8 cellular contexts compared by ENCODE assay signal in genomic region chr16:67537270-67537635, GRCh38. TPM values are rescaled to one million over a fixed set of nuclear protein-coding genes. Genes with fewer than 3 reads are reported as not detected.
DNase-seq lines count a peak whose midpoint lies in the region; ATAC-seq and TF ChIP-seq lines count a peak whose summit lies in the region.

No MANE protein-coding gene starts in this region.

- H3K27ac Mint-ChIP-seq in activated naive CD8-positive, alpha-beta T cell treated with anti-CD3 and anti-CD28 coated beads for 36 hours = peak overlapping the region; percentile 66
- peak overlapping the region; percentile 77 for H3K27ac Mint-ChIP-seq in progenitor cell of endocrine pancreas

- intact Hi-C loops in PC-3 (cut with micrococcal nuclease) = no loop called here
- intact Hi-C loops in left ventricle myocardium inferior (cut with micrococcal nuclease) = no loop called here

- CTCF ChIA-PET in PC-3 (lab: Charles Lee) = no interaction called here

- no peaks in the 10 kb centered on the region for H3F3A ChIP-seq in PC-3 (ENCODE audit: low read length, unreplicated experiment)

- H3K36me3 Mint-ChIP-seq in activated naive CD8-positive, alpha-beta T cell treated with anti-CD3 and anti-CD28 coated beads for 36 hours = peaks cover 12% of the 10 kb centered on the region
- H3K36me3 Mint-ChIP-seq in progenitor cell of endocrine pancreas (ENCODE audit: insufficient read depth) = peaks cover 9% of the 10 kb centered on the region

- no peaks in the 10 kb centered on the region for H3K9me2 ChIP-seq in PC-3 (replicated peaks; ENCODE audit: low read length)

- DNase-seq in PC-3 = no peak
- peak; percentile 64 for DNase-seq in activated naive CD8-positive, alpha-beta T cell treated with anti-CD3 and anti-CD28 coated beads for 36 hours
- DNase-seq in left ventricle myocardium inferior = peak; percentile 79
- no peak for DNase-seq in progenitor cell of endocrine pancreas (ENCODE audit: low spot score, unreplicated experiment)
- no peak for DNase-seq in NCI-H2029 treated with DMSO at 0.1 percent for 48 hours (lab: John Stamatoyannopoulos, UW)
- no peak for DNase-seq in DMS79 (lab: John Stamatoyannopoulos, UW)
- DNase-seq in Ammon's horn (ENCODE audit: low spot score) = no peak

- no TSS peak for BruUV-seq in PC-3 (replicated peaks; lab: Mats Ljungman, UMichigan)

- H3K4me3 ChIP-seq in PC-3 (ENCODE audit: low read length) (peak overlapping the region; percentile 56; the same call in 1 of the 2 replicates), left ventricle myocardium inferior (peak overlapping the region; percentile 90)

- H3K36me3 ChIP-seq in PC-3 (ENCODE audit: low read depth, low read length) (peaks cover 11% of the 10 kb centered on the region; the same call in 1 of the 2 replicates), left ventricle myocardium inferior (peaks cover 35% of the 10 kb centered on the region)

- no peaks in the 10 kb centered on the region for H3K9me3 ChIP-seq in PC-3 (ENCODE audit: low read length)
- no peaks in the 10 kb centered on the region for H3K9me3 ChIP-seq in left ventricle myocardium inferior (replicated peaks)

- no peak overlapping the region for H3K27ac ChIP-seq in PC-3 (ENCODE audit: low read length)
- peak overlapping the region; percentile 99 for H3K27ac ChIP-seq in left ventricle myocardium inferior (replicated peaks)

- H3K27me3 ChIP-seq in PC-3 (ENCODE audit: low read length) (no peaks in the 10 kb centered on the region), left ventricle myocardium inferior (ENCODE audit: low read depth) (no peaks in the 10 kb centered on the region)

- 0 out of 2 replicates have a peak overlapping the region, but pooled peaks have one; percentile 22 for H3K9ac ChIP-seq in PC-3 (ENCODE audit: low read length)

- no peak for TF ChIP-seq CTCF in PC-3 (conservative IDR thresholded peaks at IDR 0.05; ENCODE audit: low read depth, low read length)
- no peak for TF ChIP-seq CTCF in left ventricle myocardium inferior (IDR thresholded peaks at IDR 0.05; ENCODE audit: borderline replicate concordance)
- TF ChIP-seq CTCF in progenitor cell of endocrine pancreas (IDR thresholded peaks at IDR 0.05; ENCODE audit: unreplicated experiment) = no peak

- ATAC-seq in GM19023 (IDR thresholded peaks at IDR 0.05; ENCODE audit: unreplicated experiment) (peak; percentile 34), PC-3 (peak; percentile 46)

- H3K9me3 Mint-ChIP-seq in activated naive CD8-positive, alpha-beta T cell treated with anti-CD3 and anti-CD28 coated beads for 36 hours = no peaks in the 10 kb centered on the region
- no peaks in the 10 kb centered on the region for H3K9me3 Mint-ChIP-seq in progenitor cell of endocrine pancreas (ENCODE audit: low read depth)

- H4K20me1 ChIP-seq in PC-3 (ENCODE audit: low read length) = no peaks in the 10 kb centered on the region

- H3K79me2 ChIP-seq in PC-3 (ENCODE audit: low read length) = peaks cover 12% of the 10 kb centered on the region

- no peak overlapping the region for H2AFZ ChIP-seq in PC-3 (ENCODE audit: low read length)

- H3K4me2 ChIP-seq in PC-3 (ENCODE audit: low read length) = peak overlapping the region; percentile 75

- H3K27me3 Mint-ChIP-seq in activated naive CD8-positive, alpha-beta T cell treated with anti-CD3 and anti-CD28 coated beads for 36 hours = peaks cover 16% of the 10 kb centered on the region
- peaks cover 18% of the 10 kb centered on the region for H3K27me3 Mint-ChIP-seq in progenitor cell of endocrine pancreas

- H3K4me3 Mint-ChIP-seq in activated naive CD8-positive, alpha-beta T cell treated with anti-CD3 and anti-CD28 coated beads for 36 hours = peak overlapping the region; percentile 79
- peak overlapping the region; percentile 77 for H3K4me3 Mint-ChIP-seq in progenitor cell of endocrine pancreas (ENCODE audit: low read depth)

- H3K4me1 ChIP-seq in PC-3 (ENCODE audit: insufficient read depth, low read length) = peaks cover 9% of the 10 kb centered on the region; the same call in 1 of the 2 replicates
- H3K4me1 ChIP-seq in left ventricle myocardium inferior = peaks cover 100% of the 10 kb centered on the region

- POLR2A ChIA-PET in PC-3 (lab: Charles Lee; ENCODE audit: unreplicated experiment) = no interaction called here

- peaks cover 29% of the 10 kb centered on the region for H3K4me1 Mint-ChIP-seq in activated naive CD8-positive, alpha-beta T cell treated with anti-CD3 and anti-CD28 coated beads for 36 hours
- H3K4me1 Mint-ChIP-seq in progenitor cell of endocrine pancreas (ENCODE audit: low read depth) = peaks cover 7% of the 10 kb centered on the region

RNA-seq across cellular contexts. Expression of gene RIPOR1, which starts 8.6 kb away (rescaled TPM):
- 14.8 and 30.8 TPM in 2 replicates for total RNA-seq in PC-3 (2014; rRNA removed)
- total RNA-seq in activated naive CD8-positive, alpha-beta T cell treated with anti-CD3 and anti-CD28 coated beads for 36 hours = 10 to 100 TPM; 13.9 to 14.0 TPM
- total RNA-seq in left ventricle myocardium inferior = 79.7 TPM
- total RNA-seq in progenitor cell of endocrine pancreas = 72.7 and 78.8 TPM in 2 replicates

RNA-seq across cellular contexts. Expression of gene CTCF, which starts 25.1 kb away (rescaled TPM):
- 30.3 and 34.7 TPM in 2 replicates for total RNA-seq in PC-3 (2014; rRNA removed)
- 10 to 100 TPM; 55.8 to 55.9 TPM for total RNA-seq in activated naive CD8-positive, alpha-beta T cell treated with anti-CD3 and anti-CD28 coated beads for 36 hours
- total RNA-seq in left ventricle myocardium inferior = 26.1 TPM
- 67.8 and 69.8 TPM in 2 replicates for total RNA-seq in progenitor cell of endocrine pancreas

RNA-seq across cellular contexts. Expression of gene AGRP, which starts 53.9 kb away (rescaled TPM):
- total RNA-seq in PC-3 (2014; rRNA removed) (not detected in 2 replicates), left ventricle myocardium inferior (not detected), progenitor cell of endocrine pancreas (not detected in 2 replicates)
- under 1 TPM in 1 of 2 experiments, not detected in 1; 0.40 TPM for total RNA-seq in activated naive CD8-positive, alpha-beta T cell treated with anti-CD3 and anti-CD28 coated beads for 36 hours

RNA-seq across cellular contexts. Expression of gene ATP6V0D1, which starts 56.3 kb away (rescaled TPM):
- total RNA-seq in PC-3 (2014; rRNA removed) = 65.5 and 76.6 TPM in 2 replicates
- total RNA-seq in activated naive CD8-positive, alpha-beta T cell treated with anti-CD3 and anti-CD28 coated beads for 36 hours = 10 to 100 TPM; 33.0 to 33.6 TPM
- total RNA-seq in left ventricle myocardium inferior = 65.8 TPM
- total RNA-seq in progenitor cell of endocrine pancreas = 65.3 and 67.5 TPM in 2 replicates

Comparison
In these comparisons a context has a peak if more than half of its experiments do, and no peak if none do; other contexts are left out.
1. DNase-seq: peak in activated naive CD8-positive, alpha-beta T cell treated with anti-CD3 and anti-CD28 coated beads for 36 hours (single experiment) and left ventricle myocardium inferior (single experiment); none in PC-3 (single experiment), progenitor cell of endocrine pancreas (single experiment), NCI-H2029 treated with DMSO at 0.1 percent for 48 hours (single experiment), DMS79 (single experiment) and Ammon's horn (single experiment).